ENCODE assay signal across 9 cellular contexts in the genomic region with DNA sequence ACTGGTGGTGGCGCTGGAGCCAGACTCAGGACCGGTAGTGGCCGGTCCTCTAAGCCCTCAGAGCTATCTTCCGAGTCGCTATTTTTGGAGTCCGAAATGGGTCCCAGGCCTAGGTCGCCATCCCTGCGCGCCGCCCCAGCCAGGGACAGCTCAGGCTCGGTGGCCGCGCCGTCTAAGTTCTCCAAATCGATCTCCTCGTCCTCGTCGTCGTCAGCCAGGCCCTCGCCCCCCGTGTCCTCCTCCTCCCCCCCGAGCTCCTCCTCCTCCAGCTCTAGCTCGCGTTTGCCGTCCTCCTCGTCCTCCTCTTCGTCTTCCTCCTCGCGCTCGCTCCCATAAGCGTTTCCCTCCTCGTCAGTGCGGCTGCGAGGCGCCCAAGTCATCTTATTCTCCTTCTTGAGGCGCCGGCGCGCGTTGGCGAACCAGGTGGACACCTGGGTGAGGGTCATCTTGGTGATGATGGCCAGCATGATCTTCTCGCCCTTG. TPM values are rescaled to one million over a fixed set of nuclear protein-coding genes. Genes with fewer than 3 reads are reported as not detected.
A peak's percentile ranks its signal among the peaks of the same experiment; 100 is the strongest.
DNase-seq lines count a peak whose midpoint lies in the region; ATAC-seq, FAIRE-seq and TF ChIP-seq lines count a peak whose summit lies in the region.
"Had no signal": no experiment of that assay in that cellular context is flagged by ENCODE, and none has a peak within 500 bp of the region (broad histone marks: within the 10 kb centered on the region; RNA-seq: fewer than 3 reads in every experiment).

No MANE protein-coding gene starts in this region.

- POLR2A ChIA-PET in RWPE1 (lab: Yijun Ruan, JAX; ENCODE audit: low non-redundant PET): interaction anchor here (0.6 to 0.7 kb wide), 2 partner anchors 367 to 486 kb away, joined by 3 to 4 read pairs; no protein-coding TSS in a partner anchor

- H3K4me3 ChIP-seq in foreskin fibroblast (ENCODE audit: low read depth in 1 of 2, low read length in 2 of 2): peak overlapping the region; percentile 70 to 85

- TF ChIP-seq CTCF in RWPE1 (conservative IDR thresholded peaks at IDR 0.05; ENCODE audit: low read depth) (no peak), foreskin fibroblast (IDR thresholded peaks at IDR 0.05; ENCODE audit: low read depth, low read length) (no peak)

- intact Hi-C loops in sciatic nerve (cut with DNase I): no loop called here

- peak; percentile 42 for DNase-seq in NCI-H1092 treated with DMSO at 0.1 percent for 48 hours (lab: John Stamatoyannopoulos, UW)
- DNase-seq in NCI-H1092 (lab: John Stamatoyannopoulos, UW): no peak
- DNase-seq in RWPE1 (ENCODE audit: low spot score): no peak
- peak in 1 of 2 donors; percentile 30 for DNase-seq in foreskin fibroblast
- DNase-seq in sciatic nerve (ENCODE audit: low spot score): peak; percentile 47
- DNase-seq in urothelium cell line (ENCODE audit: low spot score): no peak
- DNase-seq in NCI-H345 treated with DMSO at 0.1 percent for 48 hours (lab: John Stamatoyannopoulos, UW; ENCODE audit: unreplicated experiment): no peak
- DNase-seq: activated naive CD4-positive, alpha-beta T cell treated with anti-CD3 and anti-CD28 coated beads for 36 hours had no signal

- no peak for ATAC-seq in sciatic nerve
- no peak for ATAC-seq in HG03432 (IDR thresholded peaks at IDR 0.05; ENCODE audit: unreplicated experiment)

- CTCF ChIA-PET in RWPE1 (lab: Yijun Ruan, JAX): interaction anchor here (0.6 to 1.5 kb wide), 7 partner anchors 9 to 523 kb away, joined by 3 to 5 read pairs (median 3); no protein-coding TSS in a partner anchor

- peak overlapping the region; percentile 98 for H3K27ac ChIP-seq in RWPE1

- FAIRE-seq in urothelium cell line (lab: Jason Lieb, UNC): no peak

RNA-seq across cellular contexts. Expression of a gene that starts 1.6 kb away (rescaled TPM):
- 1.1 TPM for total RNA-seq in sciatic nerve
- total RNA-seq: activated naive CD4-positive, alpha-beta T cell treated with anti-CD3 and anti-CD28 coated beads for 36 hours had no signal

Comparison
In these comparisons a context has a peak if more than half of its experiments do, and no peak if none do; other contexts are left out.
1. DNase-seq: peak in NCI-H1092 treated with DMSO at 0.1 percent for 48 hours (single experiment) and sciatic nerve (single experiment); none in NCI-H1092 (single experiment), RWPE1 (single experiment), urothelium cell line (single experiment) and NCI-H345 treated with DMSO at 0.1 percent for 48 hours (single experiment).